In the genomic region with DNA sequence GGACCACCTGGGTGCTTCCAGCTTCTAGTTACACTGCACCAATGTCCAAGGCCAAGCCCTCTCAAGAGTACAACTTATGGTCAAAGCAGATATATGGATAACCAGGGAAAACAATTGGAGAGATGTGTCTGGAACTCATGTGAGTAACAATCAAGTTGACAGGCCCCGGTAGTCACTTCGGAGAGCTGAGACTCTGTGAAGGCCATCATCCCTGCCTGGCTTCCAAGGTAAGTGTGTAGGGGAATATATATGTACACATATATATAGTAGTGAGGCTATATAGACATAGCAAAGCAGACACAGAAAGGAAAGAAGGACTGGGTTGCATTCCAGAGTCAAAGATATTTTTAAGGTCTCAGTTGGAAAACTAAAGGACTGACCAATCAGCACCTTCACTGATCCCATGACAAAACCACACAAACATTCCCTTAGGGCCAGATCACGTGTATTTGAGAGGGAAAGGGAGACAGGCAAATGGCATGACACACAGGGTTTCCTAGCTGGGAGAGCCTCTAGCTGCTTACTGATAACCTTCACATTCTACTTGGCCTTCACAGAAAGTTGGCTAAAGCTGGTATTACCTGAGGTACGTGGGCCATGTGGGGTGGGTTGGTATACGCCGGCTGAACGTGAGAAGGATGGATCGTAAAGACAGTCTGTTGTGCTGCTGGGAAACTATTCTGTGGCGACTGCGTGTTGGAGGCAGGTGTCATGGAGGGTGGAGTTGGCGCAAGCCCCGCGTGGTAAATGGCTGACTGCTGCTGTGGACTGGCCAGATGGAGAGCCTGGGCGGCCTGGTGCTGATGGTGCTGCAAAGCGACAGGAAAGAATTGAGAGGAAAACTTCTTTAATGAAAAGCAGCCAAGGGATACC, we compare ENCODE assay signal across 15 cellular contexts. TPM values are rescaled to one million over a fixed set of nuclear protein-coding genes. Genes with fewer than 3 reads are reported as not detected.
DNase-seq lines count a peak whose midpoint lies in the region; ATAC-seq and TF ChIP-seq lines count a peak whose summit lies in the region.
"Had no signal": no experiment of that assay in that cellular context is flagged by ENCODE, and none has a peak within 500 bp of the region (broad histone marks: within the 10 kb centered on the region; RNA-seq: fewer than 3 reads in every experiment).

No MANE protein-coding gene starts in this region.

- intact Hi-C loops in transverse colon (cut with DNase I; ENCODE audit: low total_unique reads): no loop called here

- H3K4me1 Mint-ChIP-seq in stimulated activated naive CD8-positive, alpha-beta T cell treated with anti-CD3 and anti-CD28 coated beads, Interleukin-15, Interleukin-2, amounts not matched to agents 100 ng/mL and 50 ng/mL, for 24 hours (ENCODE audit: low read depth): peaks cover 27% of the 10 kb centered on the region

- peaks cover 0 to 33% (median 18%) of the 10 kb centered on the region in 4 donors for H3K36me3 ChIP-seq in transverse colon

- H3K27me3 ChIP-seq in transverse colon: no peaks in the 10 kb centered on the region
- H3K27me3 ChIP-seq: heart right ventricle had no signal

- H3K4me3 Mint-ChIP-seq in stimulated activated naive CD8-positive, alpha-beta T cell treated with anti-CD3 and anti-CD28 coated beads, Interleukin-15, Interleukin-2, amounts not matched to agents 100 ng/mL and 50 ng/mL, for 24 hours: no peak overlapping the region
- H3K4me3 Mint-ChIP-seq: T-helper 1 cell treated with Interleukin-12 subunit alpha and Interleukin-12 subunit beta and Interleukin-4 antibody, amounts not matched to agents 30 μg/mL and 1 μg/mL, for 36 hours had no signal

- H3K27ac ChIP-seq in transverse colon: no peak overlapping the region
- H3K27ac ChIP-seq: HL-60 had no signal

- H3K4me3 ChIP-seq in transverse colon: no peak overlapping the region
- H3K4me3 ChIP-seq: heart right ventricle had no signal

- no peaks in the 10 kb centered on the region for H3K27me3 Mint-ChIP-seq in stimulated activated naive CD8-positive, alpha-beta T cell treated with anti-CD3 and anti-CD28 coated beads, Interleukin-15, Interleukin-2, amounts not matched to agents 100 ng/mL and 50 ng/mL, for 24 hours

- H3K9me3 Mint-ChIP-seq in stimulated activated naive CD8-positive, alpha-beta T cell treated with anti-CD3 and anti-CD28 coated beads, Interleukin-15, Interleukin-2, amounts not matched to agents 100 ng/mL and 50 ng/mL, for 24 hours: no peaks in the 10 kb centered on the region
- H3K9me3 Mint-ChIP-seq: T-helper 1 cell treated with Interleukin-12 subunit alpha and Interleukin-12 subunit beta and Interleukin-4 antibody, amounts not matched to agents 30 μg/mL and 1 μg/mL, for 36 hours had no signal

- ATAC-seq in stimulated activated naive CD8-positive, alpha-beta T cell treated with anti-CD3 and anti-CD28 coated beads, Interleukin-15, Interleukin-2, amounts not matched to agents 100 U/mL and 50 U/mL, for 24 hours: no peak
- ATAC-seq in GM18502 (IDR thresholded peaks at IDR 0.05; ENCODE audit: poor library complexity, unreplicated experiment): no peak

- H3K9me3 ChIP-seq in transverse colon: no peaks in the 10 kb centered on the region
- H3K9me3 ChIP-seq: heart right ventricle had no signal

- WGBS in transverse colon (ENCODE audit: low coverage in 1 of 2), 2 donors: 95% methylated on average over 13 to 15 of the region's 15 CpGs

- H3K36me3 Mint-ChIP-seq in stimulated activated naive CD8-positive, alpha-beta T cell treated with anti-CD3 and anti-CD28 coated beads, Interleukin-15, Interleukin-2, amounts not matched to agents 100 ng/mL and 50 ng/mL, for 24 hours (ENCODE audit: low read depth): peaks cover 29% of the 10 kb centered on the region

- H3K4me1 ChIP-seq in transverse colon: no peaks in the 10 kb centered on the region

- no peak for TF ChIP-seq POLR2A in transverse colon (IDR thresholded peaks at IDR 0.05)

- no peak for TF ChIP-seq EP300 in transverse colon (IDR thresholded peaks at IDR 0.05; ENCODE audit: low read depth)

- DNase-seq in stimulated activated naive CD8-positive, alpha-beta T cell treated with anti-CD3 and anti-CD28 coated beads, Interleukin-15, Interleukin-2, amounts not matched to agents 100 U/mL and 50 U/mL, for 24 hours: no peak
- DNase-seq in amniotic epithelial cell (ENCODE audit: low read depth): peak; percentile 78
- peak; percentile 87 for DNase-seq in hepatic stellate cell (ENCODE audit: low spot score)
- DNase-seq in ureter (ENCODE audit: low spot score): peak; percentile 25
- DNase-seq in transverse colon: no peak
- no peak for DNase-seq in RKO (ENCODE audit: low spot score)
- DNase-seq: C1 segment of cervical spinal cord, cerebellar nuclear complex, heart right ventricle, NCI-H1105 treated with DMSO at 0.1 percent for 48 hours, NCI-H82 had no signal

- in situ Hi-C loops in transverse colon (cut with MboI; ENCODE audit: low pct_ligation_motif_present in 1 of 4, low pct_unique_long_range_greater_than_20kb in 1 of 4, low sequenced_read_pairs in 3 of 4): no loop called here

- no peak for TF ChIP-seq CTCF in transverse colon (IDR thresholded peaks at IDR 0.05)

- peak overlapping the region; percentile 51 for H3K27ac Mint-ChIP-seq in stimulated activated naive CD8-positive, alpha-beta T cell treated with anti-CD3 and anti-CD28 coated beads, Interleukin-15, Interleukin-2, amounts not matched to agents 100 ng/mL and 50 ng/mL, for 24 hours
- H3K27ac Mint-ChIP-seq: T-helper 1 cell treated with Interleukin-12 subunit alpha and Interleukin-12 subunit beta and Interleukin-4 antibody, amounts not matched to agents 30 μg/mL and 1 μg/mL, for 36 hours had no signal

RNA-seq across cellular contexts. Expression of a gene that starts 50.0 kb away (rescaled TPM):
- total RNA-seq in ureter (20.4 TPM), transverse colon (10 to 100 TPM; 22.3 to 99.1 (median 43.6) TPM)

Comparison
In these comparisons a context has a peak if more than half of its experiments do, and no peak if none do; other contexts are left out.
1. DNase-seq: peak in amniotic epithelial cell (single experiment), hepatic stellate cell (single experiment) and ureter (single experiment); none in stimulated activated naive CD8-positive, alpha-beta T cell treated with anti-CD3 and anti-CD28 coated beads, Interleukin-15, Interleukin-2, amounts not matched to agents 100 U/mL and 50 U/mL, for 24 hours (single experiment), transverse colon (single experiment) and RKO (single experiment).